Comparison of ENCODE assay signal across 19 cellular contexts in the genomic region with DNA sequence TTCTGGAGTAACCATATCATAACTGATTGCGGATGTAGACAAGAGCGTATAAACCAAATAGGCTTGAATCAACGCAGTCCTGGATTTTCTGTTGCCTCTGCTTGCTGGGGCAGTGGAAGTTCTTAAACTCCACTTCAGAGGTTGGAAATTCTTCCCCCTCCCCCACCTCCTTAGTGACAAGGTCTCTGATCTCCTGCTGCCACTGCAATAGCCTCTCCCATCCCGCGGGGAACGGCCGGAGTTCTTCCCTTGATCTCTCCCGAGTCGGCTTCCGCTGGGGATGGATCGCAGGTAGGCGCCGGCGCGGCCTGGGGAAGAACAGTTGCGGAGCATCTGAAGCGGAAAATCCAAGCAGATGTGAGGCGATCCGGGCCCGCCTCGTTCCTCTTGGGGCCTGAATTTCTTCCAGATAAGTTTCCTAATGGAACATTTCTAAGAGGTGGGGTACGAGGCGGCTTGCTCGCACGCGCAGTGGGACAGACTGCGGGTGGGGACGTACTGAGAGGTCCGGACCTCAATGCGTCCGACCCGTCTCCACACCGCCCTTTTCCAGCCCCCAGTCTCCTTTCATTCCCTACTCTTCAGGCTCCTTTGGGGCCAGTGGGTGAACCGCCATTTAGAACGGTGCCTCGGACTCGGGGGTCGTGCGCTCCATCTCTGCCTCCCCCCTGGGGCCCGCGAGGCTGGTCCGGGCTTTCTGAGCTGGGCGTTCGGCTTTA. TPM values are rescaled to one million over a fixed set of nuclear protein-coding genes. Genes with fewer than 3 reads are reported as not detected.
DNase-seq lines count a peak whose midpoint lies in the region; ATAC-seq lines count a peak whose summit lies in the region.
"Had no signal": no experiment of that assay in that cellular context is flagged by ENCODE, and none has a peak within 500 bp of the region (broad histone marks: within the 10 kb centered on the region; RNA-seq: fewer than 3 reads in every experiment).

No MANE protein-coding gene starts in this region.

- no peaks in the 10 kb centered on the region for H3K27me3 ChIP-seq in Karpas-422 (ENCODE audit: low read length)
- H3K27me3 ChIP-seq: SJCRH30 had no signal

- no peak for DNase-seq in activated naive CD4-positive, alpha-beta T cell treated with anti-CD3 and anti-CD28 coated beads, Interleukin-2, amount 10 ng/mL, durations not matched to agents 7 days and 5 days
- no peak for DNase-seq in activated naive CD4-positive, alpha-beta T cell (lab: John Stamatoyannopoulos, UW)
- DNase-seq in NCI-H2171 (lab: John Stamatoyannopoulos, UW) (peak; percentile 3), 8988T (no peak), NCI-H1092 treated with DMSO at 0.1 percent for 48 hours (lab: John Stamatoyannopoulos, UW) (no peak), Karpas-422 (no peak)
- DNase-seq in stimulated activated naive B cell treated with anti-CD40 and anti-IgM and Interleukin-4, amounts not matched to agents 10 μg/mL and 1 μg/mL and 100 μg/mL, for 72 hours: no peak
- DNase-seq: activated T-cell treated with anti-CD3 and anti-CD28 coated beads, Interleukin-2, amount 50 U/mL, for 24 hours; caudate nucleus; CD8-positive, alpha-beta memory T cell; heart right ventricle; NCI-H2029 treated with DMSO at 0.1 percent for 48 hours; nucleus accumbens; right lobe of liver; SJCRH30; T-helper 9 cell had no signal

- H3K9me3 Mint-ChIP-seq in activated naive CD4-positive, alpha-beta T cell treated with anti-CD3 and anti-CD28 coated beads, Interleukin-2, amount 10 ng/mL, durations not matched to agents 7 days and 5 days: no peaks in the 10 kb centered on the region
- no peaks in the 10 kb centered on the region for H3K9me3 Mint-ChIP-seq in stimulated activated naive B cell treated with anti-CD40 and anti-IgM and Interleukin-4, amounts not matched to agents 10 μg/mL and 1 μg/mL and 100 μg/mL, for 72 hours
- H3K9me3 Mint-ChIP-seq: activated T-cell treated with anti-CD3 and anti-CD28 coated beads, Interleukin-2, amount 50 U/mL, for 24 hours; CD8-positive, alpha-beta memory T cell had no signal

- no peak overlapping the region for H3K9ac ChIP-seq in Karpas-422 (ENCODE audit: low read length)

- H3K79me2 ChIP-seq in Karpas-422 (ENCODE audit: low read length): no peaks in the 10 kb centered on the region

- 0 out of 2 replicates have a peak overlapping the region, but pooled peaks have one; percentile 15 for H3K4me3 ChIP-seq in iPS-18c (ENCODE audit: insufficient read depth, low read depth, low read length)
- H3K4me3 ChIP-seq in Karpas-422 (ENCODE audit: low read length): no peak overlapping the region
- H3K4me3 ChIP-seq: heart right ventricle, right lobe of liver, SJCRH30 had no signal

- no peak for ATAC-seq in stimulated activated naive B cell treated with anti-CD40 and anti-IgM and Interleukin-4, amounts not matched to agents 10 μg/mL and 1 μg/mL and 100 μg/mL, for 72 hours (replicated peaks)
- ATAC-seq: activated CD4-positive, alpha-beta T cell treated with anti-CD3 and anti-CD28 coated beads for 36 hours; heart right ventricle; right lobe of liver had no signal

- peaks cover 3% of the 10 kb centered on the region for H3K36me3 Mint-ChIP-seq in activated naive CD4-positive, alpha-beta T cell treated with anti-CD3 and anti-CD28 coated beads, Interleukin-2, amount 10 ng/mL, durations not matched to agents 7 days and 5 days
- peaks cover 0 to 6% of the 10 kb centered on the region in 2 donors for H3K36me3 Mint-ChIP-seq in stimulated activated naive B cell treated with anti-CD40 and anti-IgM and Interleukin-4, amounts not matched to agents 10 μg/mL and 1 μg/mL and 100 μg/mL, for 72 hours
- H3K36me3 Mint-ChIP-seq: CD8-positive, alpha-beta memory T cell had no signal

- H3K36me3 ChIP-seq in Karpas-422 (ENCODE audit: insufficient read depth, low read length): no peaks in the 10 kb centered on the region
- H3K36me3 ChIP-seq: heart right ventricle, right lobe of liver, SJCRH30 had no signal

- no peak overlapping the region for H3K4me2 ChIP-seq in Karpas-422 (ENCODE audit: low read depth, low read length, poor library complexity, severe bottlenecking)

- peaks cover 12% of the 10 kb centered on the region for H3K4me1 Mint-ChIP-seq in activated naive CD4-positive, alpha-beta T cell treated with anti-CD3 and anti-CD28 coated beads, Interleukin-2, amount 10 ng/mL, durations not matched to agents 7 days and 5 days
- H3K4me1 Mint-ChIP-seq in stimulated activated naive B cell treated with anti-CD40 and anti-IgM and Interleukin-4, amounts not matched to agents 10 μg/mL and 1 μg/mL and 100 μg/mL, for 72 hours: peaks cover 9 to 48% of the 10 kb centered on the region in 2 donors

- H3K9me2 ChIP-seq in Karpas-422 (replicated peaks; ENCODE audit: insufficient read depth, low read length): no peaks in the 10 kb centered on the region

- H3K27me3 Mint-ChIP-seq in activated naive CD4-positive, alpha-beta T cell treated with anti-CD3 and anti-CD28 coated beads, Interleukin-2, amount 10 ng/mL, durations not matched to agents 7 days and 5 days: peaks cover 100% of the 10 kb centered on the region
- H3K27me3 Mint-ChIP-seq in stimulated activated naive B cell treated with anti-CD40 and anti-IgM and Interleukin-4, amounts not matched to agents 10 μg/mL and 1 μg/mL and 100 μg/mL, for 72 hours: peaks cover 62 to 82% of the 10 kb centered on the region in 2 donors

- CTCF ChIA-PET in activated naive CD4-positive, alpha-beta T cell treated with anti-CD3 and anti-CD28 coated beads, Interleukin-2, amount 10 ng/mL, durations not matched to agents 7 days and 5 days (lab: Charles Lee): no interaction called here

- peaks cover 5% of the 10 kb centered on the region for H3K9me3 ChIP-seq in iPS-18c (ENCODE audit: control insufficient read depth, insufficient read depth, low read length)
- no peaks in the 10 kb centered on the region; the same call in 1 of the 2 replicates for H3K9me3 ChIP-seq in Karpas-422 (ENCODE audit: low read length)
- H3K9me3 ChIP-seq: heart right ventricle, right lobe of liver, SJCRH30 had no signal

- no peak overlapping the region for H2AFZ ChIP-seq in Karpas-422 (ENCODE audit: low read length)

- H3K27ac ChIP-seq in Karpas-422 (ENCODE audit: low read length): no peak overlapping the region
- H3K27ac ChIP-seq: heart right ventricle, right lobe of liver, SJCRH30 had no signal

- peak overlapping the region; percentile 21 for H3K4me3 Mint-ChIP-seq in activated naive CD4-positive, alpha-beta T cell treated with anti-CD3 and anti-CD28 coated beads, Interleukin-2, amount 10 ng/mL, durations not matched to agents 7 days and 5 days
- H3K4me3 Mint-ChIP-seq in stimulated activated naive B cell treated with anti-CD40 and anti-IgM and Interleukin-4, amounts not matched to agents 10 μg/mL and 1 μg/mL and 100 μg/mL, for 72 hours: peak overlapping the region; percentile 19
- H3K4me3 Mint-ChIP-seq: activated CD4-positive, alpha-beta T cell treated with anti-CD3 and anti-CD28 coated beads for 36 hours; activated T-cell treated with anti-CD3 and anti-CD28 coated beads, Interleukin-2, amount 50 U/mL, for 24 hours had no signal

- H4K20me1 ChIP-seq in Karpas-422 (ENCODE audit: insufficient read depth, low read depth, low read length): no peaks in the 10 kb centered on the region

- H3K4me1 ChIP-seq in Karpas-422 (ENCODE audit: low read length): no peaks in the 10 kb centered on the region
- H3K4me1 ChIP-seq: SJCRH30 had no signal

- H3K27ac Mint-ChIP-seq in activated naive CD4-positive, alpha-beta T cell treated with anti-CD3 and anti-CD28 coated beads, Interleukin-2, amount 10 ng/mL, durations not matched to agents 7 days and 5 days: no peak overlapping the region
- H3K27ac Mint-ChIP-seq in stimulated activated naive B cell treated with anti-CD40 and anti-IgM and Interleukin-4, amounts not matched to agents 10 μg/mL and 1 μg/mL and 100 μg/mL, for 72 hours: peak overlapping the region; percentile 89
- H3K27ac Mint-ChIP-seq: activated CD4-positive, alpha-beta T cell treated with anti-CD3 and anti-CD28 coated beads for 36 hours; activated T-cell treated with anti-CD3 and anti-CD28 coated beads, Interleukin-2, amount 50 U/mL, for 24 hours; CD8-positive, alpha-beta memory T cell had no signal

RNA-seq across cellular contexts. Expression of gene SIM2, which starts 3.1 kb away (rescaled TPM):
- not detected in 2 replicates for total RNA-seq in Karpas-422 (2014; rRNA removed; shearing (Covaris generic); ENCODE audit: low replicate concordance)
- total RNA-seq: CD8-positive, alpha-beta memory T cell; OCI-LY7; right lobe of liver had no signal
